3 cellular contexts compared by ENCODE assay signal in genomic region chr7:101867265-101867664, GRCh38.
TF ChIP-seq lines count a peak whose summit lies in the region.

No MANE protein-coding gene starts in this region.

TF ChIP-seq in HepG2, 621 proteins besides CTCF, POLR2A, EP300 and RAD21:
- TF ChIP-seq GATAD2A (CRISPR knock-in tag; IDR thresholded peaks at IDR 0.05): no peak
- no peak for TF ChIP-seq FOXK2 (IDR thresholded peaks at IDR 0.05)
- TF ChIP-seq ZFY (CRISPR knock-in tag; IDR thresholded peaks at IDR 0.05): no peak
- no peak for TF ChIP-seq ZNF430 (CRISPR knock-in tag; IDR thresholded peaks at IDR 0.05)
- TF ChIP-seq ZNF556 (CRISPR knock-in tag; IDR thresholded peaks at IDR 0.05; ENCODE audit: borderline replicate concordance): no peak
- peak; percentile 37 for TF ChIP-seq AGO2 (optimal IDR thresholded peaks at IDR 0.05; ENCODE audit: low read depth, low read length)
- no peak for TF ChIP-seq PCBP2 (optimal IDR thresholded peaks at IDR 0.05; ENCODE audit: low read depth, low read length, poor library complexity, severe bottlenecking)

TF ChIP-seq in GM12878, 131 proteins besides CTCF, POLR2A, EP300 and RAD21:
- peak; percentile 28 for TF ChIP-seq USF1 (IDR thresholded peaks at IDR 0.05; ENCODE audit: borderline replicate concordance, extremely low read length, insufficient read depth, low read depth, low read length)
- no peak for TF ChIP-seq EED (IDR thresholded peaks at IDR 0.05; ENCODE audit: low read depth)
- peak in 1 of 2 experiments; percentile 45; a peak in 2 of 4 replicates for TF ChIP-seq BHLHE40 (IDR thresholded peaks at IDR 0.05; ENCODE audit: borderline replicate concordance in 1 of 2, low read depth in 2 of 2, low read length in 1 of 2)
TF ChIP-seq in GM12878: peak in this region for 2.

TF ChIP-seq in SK-N-SH, 30 proteins besides CTCF, POLR2A, EP300 and RAD21:
- TF ChIP-seq USF1 (IDR thresholded peaks at IDR 0.05; ENCODE audit: borderline replicate concordance, low read depth): no peak
- TF ChIP-seq CHD2 (IDR thresholded peaks at IDR 0.05; ENCODE audit: low read length, partially characterized antibody): no peak
- no peak for TF ChIP-seq RFX5 (IDR thresholded peaks at IDR 0.05; ENCODE audit: low read length)
TF ChIP-seq in SK-N-SH: peak in this region for 0.
